Comparison of ENCODE assay signal across 1 cellular context in the genomic region with DNA sequence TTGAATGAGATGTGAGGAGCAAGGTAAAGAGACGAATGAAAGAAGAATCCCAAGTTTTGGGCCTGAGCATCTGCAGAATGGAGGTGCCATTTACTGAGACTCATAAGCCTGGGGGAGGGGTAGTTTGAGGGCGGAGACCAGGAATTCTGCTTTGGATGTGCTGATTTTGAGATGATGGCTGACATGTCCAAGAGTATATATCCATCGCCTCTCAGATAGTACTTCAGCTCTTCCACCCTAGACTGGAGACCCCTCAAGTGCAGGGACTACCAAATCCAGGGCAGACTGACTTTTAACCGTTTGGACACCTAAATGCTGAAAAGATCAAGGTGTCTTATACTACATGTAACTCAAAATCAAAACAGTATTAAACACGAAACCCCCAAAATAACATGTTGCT.
TF ChIP-seq lines count a peak whose summit lies in the region.

No MANE protein-coding gene starts in this region.

TF ChIP-seq in A549, 52 proteins besides CTCF, POLR2A, EP300 and RAD21 (continued from another document):
- TF ChIP-seq PHF8 (IDR thresholded peaks at IDR 0.05; ENCODE audit: borderline replicate concordance, low read depth) (no peak), EHF (CRISPR knock-in tag; IDR thresholded peaks at IDR 0.05) (no peak), EHMT2 (IDR thresholded peaks at IDR 0.05; ENCODE audit: low read depth) (no peak), RARB (CRISPR knock-in tag; IDR thresholded peaks at IDR 0.05) (no peak)
